In genomic region chr9:7241694-7242093, GRCh38 we compare ENCODE assay signal across 23 cellular contexts.
DNase-seq lines count a peak whose midpoint lies in the region; ATAC-seq and TF ChIP-seq lines count a peak whose summit lies in the region.
"Had no signal": no experiment of that assay in that cellular context is flagged by ENCODE, and none has a peak within 500 bp of the region (broad histone marks: within the 10 kb centered on the region; RNA-seq: fewer than 3 reads in every experiment).

No MANE protein-coding gene starts in this region.

- no peak overlapping the region for H3K4me2 ChIP-seq in GM23338
- H3K4me2 ChIP-seq: A549; BLaER1 treated with 17β-estradiol and CSF1 and Interleukin-3, amounts not matched to agents 10 nM and 100 nM had no signal

- 0 out of 2 replicates have a peak, but pooled peaks cover 4% of the 10 kb centered on the region for H3F3A ChIP-seq in GM23338 (replicated peaks; ENCODE audit: low read depth)

- H3K27ac Mint-ChIP-seq in GM23338: no peak overlapping the region; the same call in 1 of the 2 replicates
- H3K27ac Mint-ChIP-seq in CD4-positive, alpha-beta memory T cell: no peak overlapping the region
- no peak overlapping the region for H3K27ac Mint-ChIP-seq in chondrocyte (ENCODE audit: unreplicated experiment)
- H3K27ac Mint-ChIP-seq: CD14-positive monocyte; CD4-positive, alpha-beta T cell; HFFc6 had no signal

- WGBS in right lobe of liver (ENCODE audit: insufficient coverage, low coverage, low lambda C conversion rate, missing lambda C conversion rate): 53% methylated on average over 2 of the region's 2 CpGs

- H3K9me3 ChIP-seq in HUES6 (ENCODE audit: control insufficient read depth, insufficient read depth, low read depth, low read length): peaks cover 3% of the 10 kb centered on the region; the same call in 1 of the 2 replicates
- no peaks in the 10 kb centered on the region for H3K9me3 ChIP-seq in colonic mucosa
- H3K9me3 ChIP-seq in mucosa of descending colon: no peaks in the 10 kb centered on the region
- no peaks in the 10 kb centered on the region for H3K9me3 ChIP-seq in CD4-positive, alpha-beta memory T cell (ENCODE audit: control insufficient read depth in 1 of 2, low read length in 2 of 2)
- no peaks in the 10 kb centered on the region for H3K9me3 ChIP-seq in right lobe of liver
- H3K9me3 ChIP-seq: A549, BE2C, HAP-1 had no signal

- DNase-seq in GM23338 (ENCODE audit: low spot score) (no peak), colonic mucosa (no peak), mucosa of descending colon (no peak), chondrocyte (ENCODE audit: low spot score) (no peak), right lobe of liver (no peak)
- no peak for DNase-seq in CD4-positive, alpha-beta memory T cell
- DNase-seq: ACHN; AML-193; BE2C; Calu3; CD4-positive, alpha-beta T cell; COR-L47; DMS53; DMS79 treated with DMSO at 0.1 percent for 48 hours; GF-D8; HFFc6 had no signal

- peaks cover 6% of the 10 kb centered on the region; the same call in 2 of the 3 replicates for H3K36me3 Mint-ChIP-seq in GM23338 (ENCODE audit: low read depth)
- H3K36me3 Mint-ChIP-seq in CD4-positive, alpha-beta memory T cell: no peaks in the 10 kb centered on the region
- no peaks in the 10 kb centered on the region for H3K36me3 Mint-ChIP-seq in chondrocyte (ENCODE audit: low read depth)
- H3K36me3 Mint-ChIP-seq: CD14-positive monocyte had no signal

- CTCF ChIA-PET in CD4-positive, alpha-beta memory T cell (lab: Charles Lee; ENCODE audit: partially characterized antibody): no interaction called here

- H3K9ac ChIP-seq in HUES6 (ENCODE audit: low read length): no peak overlapping the region
- H3K9ac ChIP-seq in colonic mucosa (ENCODE audit: low read depth in 2 of 2, low read length in 2 of 2): no peak overlapping the region
- H3K9ac ChIP-seq: BLaER1 treated with 17β-estradiol and CSF1 and Interleukin-3, amounts not matched to agents 10 nM and 100 nM had no signal

- peaks cover 2% of the 10 kb centered on the region; the same call in 1 of the 2 replicates for H3K9me2 ChIP-seq in GM23338 (ENCODE audit: insufficient read depth)

- H2AFZ ChIP-seq in GM23338: no peak overlapping the region

- ATAC-seq in GM23338 (no peak), mucosa of descending colon (peak; percentile 78), right lobe of liver (no peak), HG03280 (IDR thresholded peaks at IDR 0.05; ENCODE audit: unreplicated experiment) (no peak)
- ATAC-seq: A549 had no signal

- H3K36me3 ChIP-seq in GM23338 (ENCODE audit: insufficient read depth) (no peaks in the 10 kb centered on the region; the same call in 1 of the 2 replicates), HUES6 (ENCODE audit: control insufficient read depth, insufficient read depth, low read length) (no peaks in the 10 kb centered on the region), colonic mucosa (no peaks in the 10 kb centered on the region), mucosa of descending colon (ENCODE audit: low read depth) (no peaks in the 10 kb centered on the region), right lobe of liver (no peaks in the 10 kb centered on the region)
- no peaks in the 10 kb centered on the region for H3K36me3 ChIP-seq in CD4-positive, alpha-beta memory T cell (ENCODE audit: insufficient read depth, low read length)
- H3K36me3 ChIP-seq: BE2C; BLaER1 treated with 17β-estradiol and CSF1 and Interleukin-3, amounts not matched to agents 10 nM and 100 nM; HAP-1 had no signal

- H3K9me3 Mint-ChIP-seq in GM23338: peaks cover 11% of the 10 kb centered on the region; the same call in 2 of the 3 replicates
- H3K9me3 Mint-ChIP-seq in CD4-positive, alpha-beta memory T cell: no peaks in the 10 kb centered on the region
- H3K9me3 Mint-ChIP-seq in chondrocyte (ENCODE audit: low read depth): peaks cover 8% of the 10 kb centered on the region
- H3K9me3 Mint-ChIP-seq: HFFc6 had no signal

- H3K79me2 ChIP-seq in GM23338 (replicated peaks; ENCODE audit: insufficient read depth): no peaks in the 10 kb centered on the region

- H3K4me3 ChIP-seq in GM23338 (no peak overlapping the region), HUES6 (ENCODE audit: low read depth, low read length) (no peak overlapping the region), colonic mucosa (no peak overlapping the region), mucosa of descending colon (no peak overlapping the region), right lobe of liver (no peak overlapping the region)
- H3K4me3 ChIP-seq in CD4-positive, alpha-beta memory T cell (ENCODE audit: low read length in 2 of 2): no peak overlapping the region
- H3K4me3 ChIP-seq: A549; BLaER1 treated with 17β-estradiol and CSF1 and Interleukin-3, amounts not matched to agents 10 nM and 100 nM; HAP-1 had no signal

- TF ChIP-seq CTCF in GM23338 (conservative IDR thresholded peaks at IDR 0.05; ENCODE audit: low read depth in 2 of 2): no peak
- TF ChIP-seq CTCF in colonic mucosa (IDR thresholded peaks at IDR 0.05): no peak
- TF ChIP-seq CTCF in mucosa of descending colon (IDR thresholded peaks at IDR 0.05): no peak
- TF ChIP-seq CTCF in chondrocyte (IDR thresholded peaks at IDR 0.05): no peak
- TF ChIP-seq CTCF in right lobe of liver (IDR thresholded peaks at IDR 0.05): no peak

- no peak for TF ChIP-seq POLR2A in right lobe of liver (IDR thresholded peaks at IDR 0.05)

- H3K4me3 Mint-ChIP-seq in GM23338: no peak overlapping the region
- H3K4me3 Mint-ChIP-seq in CD4-positive, alpha-beta memory T cell: no peak overlapping the region
- H3K4me3 Mint-ChIP-seq in chondrocyte (ENCODE audit: unreplicated experiment): no peak overlapping the region
- H3K4me3 Mint-ChIP-seq: CD14-positive monocyte; CD4-positive, alpha-beta T cell; HFFc6 had no signal

- H3K27ac ChIP-seq in GM23338 (ENCODE audit: low read depth) (peak overlapping the region; percentile 42), HUES6 (ENCODE audit: low read depth, low read length) (peak overlapping the region; percentile 90), colonic mucosa (peak overlapping the region; percentile 1), right lobe of liver (no peak overlapping the region)
- no peak overlapping the region for H3K27ac ChIP-seq in CD4-positive, alpha-beta memory T cell (ENCODE audit: low read depth, low read length)
- H3K27ac ChIP-seq: 22Rv1; A549; BLaER1 treated with 17β-estradiol and CSF1 and Interleukin-3, amounts not matched to agents 10 nM and 100 nM had no signal

- peaks cover 13% of the 10 kb centered on the region for H3K27me3 Mint-ChIP-seq in GM23338 (ENCODE audit: insufficient read depth, low read depth, poor library complexity)
- H3K27me3 Mint-ChIP-seq in CD4-positive, alpha-beta memory T cell: no peaks in the 10 kb centered on the region
- H3K27me3 Mint-ChIP-seq in chondrocyte (ENCODE audit: low read depth): peaks cover 14% of the 10 kb centered on the region
- H3K27me3 Mint-ChIP-seq: CD4-positive, alpha-beta T cell had no signal

- H3K27me3 ChIP-seq in GM23338 (ENCODE audit: insufficient read depth): no peaks in the 10 kb centered on the region
- H3K27me3 ChIP-seq in HUES6 (ENCODE audit: control insufficient read depth, insufficient read depth, low read length): no peaks in the 10 kb centered on the region
- no peaks in the 10 kb centered on the region for H3K27me3 ChIP-seq in colonic mucosa
- no peaks in the 10 kb centered on the region for H3K27me3 ChIP-seq in CD4-positive, alpha-beta memory T cell (ENCODE audit: insufficient read depth, low read length)
- no peaks in the 10 kb centered on the region for H3K27me3 ChIP-seq in right lobe of liver
- H3K27me3 ChIP-seq: BE2C; BLaER1 treated with 17β-estradiol and CSF1 and Interleukin-3, amounts not matched to agents 10 nM and 100 nM had no signal

- H3K4me1 Mint-ChIP-seq in GM23338 (peaks cover 31% of the 10 kb centered on the region), chondrocyte (ENCODE audit: low read depth) (no peaks in the 10 kb centered on the region)
- peaks cover 0 to 9% (median 5%) of the 10 kb centered on the region in 4 donors for H3K4me1 Mint-ChIP-seq in CD4-positive, alpha-beta memory T cell
- H3K4me1 Mint-ChIP-seq: CD14-positive monocyte had no signal

- intact Hi-C loops in colonic mucosa (cut with DNase I): no loop called here
- intact Hi-C loops in mucosa of descending colon (cut with DNase I, micrococcal nuclease): no loop called here
- intact Hi-C loops in CD4-positive, alpha-beta memory T cell (cut with micrococcal nuclease): no loop called here
- intact Hi-C loops in right lobe of liver (cut with DNase I): no loop called here

- H4K20me1 ChIP-seq in GM23338 (replicated peaks; ENCODE audit: insufficient read depth): no peaks in the 10 kb centered on the region
- H4K20me1 ChIP-seq: BLaER1 treated with 17β-estradiol and CSF1 and Interleukin-3, amounts not matched to agents 10 nM and 100 nM had no signal

- peaks cover 25% of the 10 kb centered on the region for H3K4me1 ChIP-seq in GM23338 (ENCODE audit: insufficient read depth)
- H3K4me1 ChIP-seq in HUES6 (ENCODE audit: control insufficient read depth, insufficient read depth, low read length): peaks cover 33% of the 10 kb centered on the region
- H3K4me1 ChIP-seq in colonic mucosa: peaks cover 4% of the 10 kb centered on the region
- H3K4me1 ChIP-seq in mucosa of descending colon (ENCODE audit: low read depth): peaks cover 8% of the 10 kb centered on the region
- H3K4me1 ChIP-seq in CD4-positive, alpha-beta memory T cell (ENCODE audit: insufficient read depth, low read length): no peaks in the 10 kb centered on the region
- H3K4me1 ChIP-seq in right lobe of liver: no peaks in the 10 kb centered on the region
- H3K4me1 ChIP-seq: A549, BE2C, HAP-1 had no signal

- POLR2A ChIA-PET in CD4-positive, alpha-beta memory T cell (lab: Charles Lee; ENCODE audit: partially characterized antibody): no interaction called here

TF ChIP-seq in GM23338, 12 proteins besides CTCF, POLR2A, EP300 and RAD21 (continues in another document):
- no peak for TF ChIP-seq EZH2 (IDR thresholded peaks at IDR 0.05; ENCODE audit: low read depth, unreplicated experiment)

Comparison
In these comparisons a context has a peak if more than half of its experiments do, and no peak if none do; other contexts are left out.
1. H3K27ac ChIP-seq: peak in GM23338 (single experiment), HUES6 (single experiment) and colonic mucosa (single experiment); none in CD4-positive, alpha-beta memory T cell (single experiment) and right lobe of liver (0 of 3).